8 cellular contexts compared by ENCODE assay signal in genomic region chr21:37368536-37369279, GRCh38. TPM values are rescaled to one million over a fixed set of nuclear protein-coding genes. Genes with fewer than 3 reads are reported as not detected.
DNase-seq lines count a peak whose midpoint lies in the region; TF ChIP-seq lines count a peak whose summit lies in the region.

No MANE protein-coding gene starts in this region.

- peaks cover 57% of the 10 kb centered on the region for H3K4me1 Mint-ChIP-seq in endothelial cell (ENCODE audit: unreplicated experiment)
- H3K4me1 Mint-ChIP-seq in osteocyte (ENCODE audit: unreplicated experiment) = peaks cover 47% of the 10 kb centered on the region

- H3K27ac Mint-ChIP-seq in endothelial cell (ENCODE audit: unreplicated experiment) (peak overlapping the region; percentile 98), osteocyte (ENCODE audit: unreplicated experiment) (peak overlapping the region; percentile 92)

- no peak for TF ChIP-seq CTCF in endothelial cell (IDR thresholded peaks at IDR 0.05; ENCODE audit: unreplicated experiment)
- no peak for TF ChIP-seq CTCF in osteocyte (IDR thresholded peaks at IDR 0.05)

- H3K4me3 Mint-ChIP-seq in endothelial cell (ENCODE audit: unreplicated experiment) (peak overlapping the region; percentile 96), osteocyte (ENCODE audit: unreplicated experiment) (peak overlapping the region; percentile 81)

- DNase-seq in NCI-H1417 (lab: John Stamatoyannopoulos, UW) = peak in 2 of 3 experiments; percentile 39 to 42
- no peak for DNase-seq in NCI-H1417 treated with DMSO at 0.1 percent for 48 hours (lab: John Stamatoyannopoulos, UW)
- DNase-seq in RKO (ENCODE audit: low spot score) = peak; percentile 88
- DNase-seq in endothelial cell (ENCODE audit: low spot score) = no peak
- no peak for DNase-seq in osteocyte (ENCODE audit: extremely low spot score, unreplicated experiment)
- no peak for DNase-seq in UCSD-AML1 (lab: John Stamatoyannopoulos, UW; ENCODE audit: unreplicated experiment)
- DNase-seq in stimulated activated CD4-positive, alpha-beta T cell treated with anti-CD3 and anti-CD28 coated beads, Interleukin-12 subunit alpha, Interleukin-12 subunit beta, amount 100 ng/mL, for 4 hours = no peak
- no peak for DNase-seq in stimulated activated CD4-positive, alpha-beta T cell treated with anti-CD3 and anti-CD28 coated beads, Interleukin-15, amount 100 ng/mL, for 24 hours

- peaks cover 12% of the 10 kb centered on the region for H3K27me3 Mint-ChIP-seq in endothelial cell (ENCODE audit: unreplicated experiment)
- no peaks in the 10 kb centered on the region for H3K27me3 Mint-ChIP-seq in osteocyte (ENCODE audit: unreplicated experiment)

- peaks cover 18% of the 10 kb centered on the region for H3K36me3 Mint-ChIP-seq in endothelial cell (ENCODE audit: low read depth, unreplicated experiment)
- H3K36me3 Mint-ChIP-seq in osteocyte (ENCODE audit: unreplicated experiment) = no peaks in the 10 kb centered on the region

- H3K9me3 Mint-ChIP-seq in endothelial cell (ENCODE audit: unreplicated experiment) = no peaks in the 10 kb centered on the region
- no peaks in the 10 kb centered on the region for H3K9me3 Mint-ChIP-seq in osteocyte (ENCODE audit: unreplicated experiment)

RNA-seq across cellular contexts. Expression of gene DYRK1A, which starts 2.1 kb away (rescaled TPM):
- 87.5 TPM for total RNA-seq in endothelial cell (ENCODE audit: unreplicated experiment)
- 58.4 and 63.2 TPM in 2 replicates for total RNA-seq in osteocyte

Comparison
In these comparisons a context has a peak if more than half of its experiments do, and no peak if none do; other contexts are left out.
1. DNase-seq: peak in NCI-H1417 (2 of 3) and RKO (single experiment); none in NCI-H1417 treated with DMSO at 0.1 percent for 48 hours (single experiment), endothelial cell (single experiment), osteocyte (single experiment), UCSD-AML1 (single experiment), stimulated activated CD4-positive, alpha-beta T cell treated with anti-CD3 and anti-CD28 coated beads, Interleukin-12 subunit alpha, Interleukin-12 subunit beta, amount 100 ng/mL, for 4 hours (single experiment) and stimulated activated CD4-positive, alpha-beta T cell treated with anti-CD3 and anti-CD28 coated beads, Interleukin-15, amount 100 ng/mL, for 24 hours (single experiment).